In the genomic region with DNA sequence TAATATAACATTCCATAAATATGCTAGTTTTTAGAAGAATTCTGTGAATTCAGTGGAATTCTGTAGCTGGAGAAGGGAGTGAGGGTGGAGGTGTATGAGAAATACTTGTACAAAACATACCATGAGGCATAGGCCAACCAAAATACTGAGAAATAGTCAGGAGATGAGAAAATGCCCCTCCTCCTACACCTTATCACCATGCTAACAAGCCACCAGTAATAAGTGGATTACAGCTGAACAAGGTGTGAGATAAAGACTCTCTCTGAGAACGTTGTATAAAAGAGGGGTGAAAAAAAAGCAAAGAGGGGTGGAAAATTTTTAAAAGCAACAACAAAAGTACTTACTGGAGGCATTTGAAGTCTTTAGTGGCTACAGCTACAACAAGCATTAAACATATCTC, we compare ENCODE assay signal across 27 cellular contexts.
"Had no signal": no experiment of that assay in that cellular context is flagged by ENCODE, and none has a peak within 500 bp of the region (broad histone marks: within the 10 kb centered on the region; RNA-seq: fewer than 3 reads in every experiment).

No MANE protein-coding gene starts in this region.

- H3K27me3 ChIP-seq: left lung, right atrium auricular region, right lobe of liver, stomach, testis, thyroid gland, transverse colon, upper lobe of left lung, vagina had no signal

- H3K4me2 ChIP-seq: smooth muscle cell had no signal

- H3K27ac ChIP-seq: left lung, lower lobe of right lung, pancreas, psoas muscle, right atrium auricular region, right lobe of liver, stomach, testis, thyroid gland, transverse colon, upper lobe of left lung, vagina had no signal

- H3K4me3 ChIP-seq: left lung, lower lobe of right lung, pancreas, psoas muscle, right atrium auricular region, right lobe of liver, smooth muscle cell, stomach, testis, thyroid gland, transverse colon, upper lobe of left lung, vagina had no signal

- H3K4me1 ChIP-seq: left lung, pancreas, psoas muscle, right lobe of liver, stomach, transverse colon, vagina had no signal

- H3K27ac Mint-ChIP-seq: immature natural killer cell; mesothelial cell of epicardium; naive B cell; natural killer cell; stimulated activated naive B cell treated with anti-CD40 and anti-IgM and Interleukin-4, amounts not matched to agents 10 μg/mL and 1 μg/mL and 100 μg/mL, for 72 hours had no signal

- H3K9me3 ChIP-seq: left lung, lower lobe of right lung, pancreas, psoas muscle, right atrium auricular region, right lobe of liver, testis, thyroid gland, transverse colon, upper lobe of left lung, vagina had no signal

- H3K36me3 Mint-ChIP-seq: immature natural killer cell; mesothelial cell of epicardium; naive B cell; natural killer cell; stimulated activated naive B cell treated with anti-CD40 and anti-IgM and Interleukin-4, amounts not matched to agents 10 μg/mL and 1 μg/mL and 100 μg/mL, for 72 hours had no signal

- DNase-seq: hypothalamus; immature natural killer cell; kidney; left colon; left lung; lower lobe of right lung; mammary epithelial cell; mesenchymal stem cell; naive B cell; natural killer cell; nucleus accumbens; pancreas; psoas muscle; right lobe of liver; stimulated activated CD4-positive, alpha-beta T cell treated with anti-CD3 and anti-CD28 coated beads, Interleukin-2, amount 100 ng/mL, for 24 hours; stimulated activated CD4-positive, alpha-beta T cell treated with anti-CD3 and anti-CD28 coated beads, Interleukin-4, amount 100 ng/mL, for 1 hour; stimulated activated naive B cell treated with anti-CD40 and anti-IgM and Interleukin-4, amounts not matched to agents 10 μg/mL and 1 μg/mL and 100 μg/mL, for 72 hours; stimulated activated naive CD8-positive, alpha-beta T cell treated with anti-CD3 and anti-CD28 coated beads, Interleukin-15, Interleukin-2, amounts not matched to agents 100 U/mL and 50 U/mL, for 24 hours; stomach; testis; thyroid gland; transverse colon; upper lobe of left lung had no signal

- H3K4me1 Mint-ChIP-seq: immature natural killer cell; naive B cell; natural killer cell; stimulated activated naive B cell treated with anti-CD40 and anti-IgM and Interleukin-4, amounts not matched to agents 10 μg/mL and 1 μg/mL and 100 μg/mL, for 72 hours had no signal

- H3K36me3 ChIP-seq: left lung, lower lobe of right lung, pancreas, right atrium auricular region, right lobe of liver, stomach, thyroid gland, transverse colon, upper lobe of left lung, vagina had no signal

- H3K4me3 Mint-ChIP-seq: immature natural killer cell; mesothelial cell of epicardium; naive B cell; natural killer cell; stimulated activated naive B cell treated with anti-CD40 and anti-IgM and Interleukin-4, amounts not matched to agents 10 μg/mL and 1 μg/mL and 100 μg/mL, for 72 hours had no signal
